In the genomic region with DNA sequence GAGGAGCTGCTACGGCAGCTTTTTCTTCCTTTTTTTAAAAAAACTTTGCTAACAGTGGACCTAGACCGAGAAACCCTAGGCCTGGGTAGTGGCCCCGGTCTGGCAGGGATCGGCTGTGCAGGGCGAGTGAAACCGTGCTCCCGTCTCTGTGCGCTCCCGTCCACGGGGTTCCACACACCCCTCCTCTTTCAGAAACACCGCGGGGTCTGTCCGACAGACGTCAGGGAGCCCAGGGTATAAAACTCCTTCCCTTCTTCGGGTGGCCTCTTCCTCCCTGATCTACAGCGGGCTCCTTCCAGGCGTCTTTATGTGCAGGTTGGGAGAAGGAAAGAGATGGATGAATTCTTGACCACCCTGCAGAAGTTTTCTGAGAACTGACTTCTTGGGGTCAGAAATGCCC, we compare ENCODE assay signal across 24 cellular contexts. TPM values are rescaled to one million over a fixed set of nuclear protein-coding genes. Genes with fewer than 3 reads are reported as not detected.
"Had no signal": no experiment of that assay in that cellular context is flagged by ENCODE, and none has a peak within 500 bp of the region (broad histone marks: within the 10 kb centered on the region; RNA-seq: fewer than 3 reads in every experiment).

No MANE protein-coding gene starts in this region.

- H3K27ac Mint-ChIP-seq: stimulated activated naive B cell treated with anti-CD40 and anti-IgM and Interleukin-4, amounts not matched to agents 10 μg/mL and 1 μg/mL and 100 μg/mL, for 72 hours; stimulated activated naive CD8-positive, alpha-beta T cell treated with anti-CD3 and anti-CD28 coated beads, Interleukin-15, amount 100 ng/mL, for 72 hours had no signal

- H3K4me3 ChIP-seq: psoas muscle, right lobe of liver, spleen, thoracic aorta, uterus had no signal

- H3K36me3 ChIP-seq: heart left ventricle, right lobe of liver, spleen, thoracic aorta, uterus had no signal

- H3K4me3 Mint-ChIP-seq: central memory CD8-positive, alpha-beta T cell; naive B cell; stimulated activated naive B cell treated with anti-CD40 and anti-IgM and Interleukin-4, amounts not matched to agents 10 μg/mL and 1 μg/mL and 100 μg/mL, for 72 hours; stimulated activated naive CD8-positive, alpha-beta T cell treated with anti-CD3 and anti-CD28 coated beads, Interleukin-15, amount 100 ng/mL, for 72 hours had no signal

- H3K4me1 ChIP-seq: psoas muscle, right lobe of liver, spleen, uterus had no signal

- H3K27me3 Mint-ChIP-seq: central memory CD8-positive, alpha-beta T cell had no signal

- H3K27me3 ChIP-seq: heart left ventricle, right lobe of liver, uterus had no signal

- H3K27ac ChIP-seq: psoas muscle, right lobe of liver, spleen had no signal

- H3K36me3 Mint-ChIP-seq: naive B cell; stimulated activated naive B cell treated with anti-CD40 and anti-IgM and Interleukin-4, amounts not matched to agents 10 μg/mL and 1 μg/mL and 100 μg/mL, for 72 hours had no signal

- DNase-seq: effector CD8-positive, alpha-beta T cell; heart left ventricle; kidney; left cardiac atrium; mesendoderm; naive B cell; psoas muscle; retina; right lobe of liver; spleen; stimulated activated CD4-positive, alpha-beta T cell treated with anti-CD3 and anti-CD28 coated beads, Interleukin-15, amount 100 ng/mL, for 24 hours; stimulated activated CD4-positive, alpha-beta T cell treated with anti-CD3 and anti-CD28 coated beads, Interleukin-1b, Interleukin-23, amount 100 ng/mL, for 48 hours; stimulated activated CD4-positive, alpha-beta T cell treated with anti-CD3 and anti-CD28 coated beads, Interleukin-4, amount 100 ng/mL, for 24 hours; stimulated activated naive B cell treated with anti-CD40 and anti-IgM and Interleukin-4, amounts not matched to agents 10 μg/mL and 1 μg/mL and 100 μg/mL, for 72 hours; stimulated activated naive CD8-positive, alpha-beta T cell treated with anti-CD3 and anti-CD28 coated beads, Interleukin-15, amount 100 ng/mL, for 72 hours; uterus had no signal

- ATAC-seq: esophagus mucosa; psoas muscle; right lobe of liver; stimulated activated naive B cell treated with anti-CD40 and anti-IgM and Interleukin-4, amounts not matched to agents 10 μg/mL and 1 μg/mL and 100 μg/mL, for 72 hours had no signal

- H3K9me3 ChIP-seq: heart left ventricle, psoas muscle, right lobe of liver, spleen, thoracic aorta, uterus had no signal

- H3K4me1 Mint-ChIP-seq: central memory CD8-positive, alpha-beta T cell; naive B cell; stimulated activated naive B cell treated with anti-CD40 and anti-IgM and Interleukin-4, amounts not matched to agents 10 μg/mL and 1 μg/mL and 100 μg/mL, for 72 hours; stimulated activated naive CD8-positive, alpha-beta T cell treated with anti-CD3 and anti-CD28 coated beads, Interleukin-15, amount 100 ng/mL, for 72 hours had no signal

- H3K9me3 Mint-ChIP-seq: central memory CD8-positive, alpha-beta T cell; nephron; stimulated activated naive CD8-positive, alpha-beta T cell treated with anti-CD3 and anti-CD28 coated beads, Interleukin-15, amount 100 ng/mL, for 72 hours had no signal

RNA-seq across cellular contexts. Expression of gene SMOC2, which starts 27.1 kb away (rescaled TPM):
- total RNA-seq: dermis microvascular lymphatic vessel endothelial cell, fibroblast of lung, glomerular endothelial cell, lung microvascular endothelial cell had no signal
- polyA plus RNA-seq: fibroblast of lung had no signal
